In the genomic region with DNA sequence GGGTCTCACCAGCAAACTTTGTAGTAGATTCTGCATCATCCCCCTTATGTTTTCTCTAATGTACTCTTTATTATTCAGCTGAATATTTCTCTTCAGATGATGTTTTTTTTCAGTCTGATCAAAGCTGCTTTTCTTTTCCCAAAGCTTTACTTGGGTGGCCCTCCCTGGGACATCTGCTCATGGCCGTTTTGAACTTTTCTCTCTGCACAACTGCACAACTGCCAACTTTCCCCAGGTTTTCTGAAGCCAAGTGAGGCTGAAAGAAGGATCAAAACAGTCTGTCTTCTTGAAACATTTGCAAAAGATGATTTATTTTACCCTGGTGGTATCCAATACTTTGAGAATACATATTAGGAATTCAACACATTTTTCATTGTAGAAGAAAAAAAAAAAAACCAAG, we compare ENCODE assay signal across 25 cellular contexts. TPM values are rescaled to one million over a fixed set of nuclear protein-coding genes. Genes with fewer than 3 reads are reported as not detected.
A peak's percentile ranks its signal among the peaks of the same experiment; 100 is the strongest.
DNase-seq lines count a peak whose midpoint lies in the region; ATAC-seq and TF ChIP-seq lines count a peak whose summit lies in the region.
"Had no signal": no experiment of that assay in that cellular context is flagged by ENCODE, and none has a peak within 500 bp of the region (broad histone marks: within the 10 kb centered on the region; RNA-seq: fewer than 3 reads in every experiment).

No MANE protein-coding gene starts in this region.

- H3K4me3 Mint-ChIP-seq in CD8-positive, alpha-beta T cell: no peak overlapping the region
- H3K4me3 Mint-ChIP-seq: HFFc6 had no signal

- no peak for TF ChIP-seq CTCF in CD8-positive, alpha-beta T cell (IDR thresholded peaks at IDR 0.05)
- TF ChIP-seq CTCF in sigmoid colon (IDR thresholded peaks at IDR 0.05) (no peak), dorsolateral prefrontal cortex (IDR thresholded peaks at IDR 0.05 in 54 of 56, conservative IDR thresholded peaks at IDR 0.05 in 2 of 56; ENCODE audit: low read depth in 1 of 56, partially characterized antibody in 56 of 56) (no peak)

- H3K36me3 ChIP-seq in CD8-positive, alpha-beta T cell (ENCODE audit: insufficient read depth, low read length): no peaks in the 10 kb centered on the region
- H3K36me3 ChIP-seq in KOPT-K1 (ENCODE audit: insufficient read depth, low read length) (no peaks in the 10 kb centered on the region), sigmoid colon (no peaks in the 10 kb centered on the region)

- H3K4me1 ChIP-seq in CD8-positive, alpha-beta T cell (ENCODE audit: insufficient read depth, low read length): peaks cover 69% of the 10 kb centered on the region
- H3K4me1 ChIP-seq in sigmoid colon: peaks cover 0 to 8% (median 0%) of the 10 kb centered on the region in 4 donors
- H3K4me1 ChIP-seq: Caco-2 had no signal

- H3K27me3 Mint-ChIP-seq in CD8-positive, alpha-beta T cell (ENCODE audit: low read depth): no peaks in the 10 kb centered on the region
- H3K27me3 Mint-ChIP-seq: CD4-positive, alpha-beta T cell had no signal

- H3K27ac ChIP-seq in CD8-positive, alpha-beta T cell (ENCODE audit: low read depth, low read length): no peak overlapping the region
- peak overlapping the region; percentile 96 for H3K27ac ChIP-seq in KOPT-K1 (ENCODE audit: low read depth, low read length, poor library complexity, severe bottlenecking)
- H3K27ac ChIP-seq in sigmoid colon: no peak overlapping the region
- no peak overlapping the region for H3K27ac ChIP-seq in dorsolateral prefrontal cortex

- no peak for TF ChIP-seq POLR2A in sigmoid colon (IDR thresholded peaks at IDR 0.05)

- H3K36me3 Mint-ChIP-seq in CD8-positive, alpha-beta T cell: peaks cover 2% of the 10 kb centered on the region

- no peak for TF ChIP-seq EP300 in sigmoid colon (IDR thresholded peaks at IDR 0.05)

- POLR2A ChIA-PET in CD8-positive, alpha-beta T cell (lab: Charles Lee): interaction anchor here (0.6 to 1.8 kb wide), 3 partner anchors 15 to 62 kb away, joined by 3 to 9 read pairs (median 4); no protein-coding TSS in a partner anchor

- H3K27ac Mint-ChIP-seq in CD8-positive, alpha-beta T cell: peak overlapping the region; percentile 66
- H3K27ac Mint-ChIP-seq: CD4-positive, alpha-beta T cell; HFFc6 had no signal

- intact Hi-C loops in CD8-positive, alpha-beta T cell (cut with DNase I, micrococcal nuclease): loop anchor here (5.0 kb wide), 4 partner anchors 85 to 600 kb away; a partner anchor contains a TSS
- intact Hi-C loops in sigmoid colon (cut with DNase I) (no loop called here), dorsolateral prefrontal cortex (cut with DNase I) (no loop called here)

- CTCF ChIA-PET in CD8-positive, alpha-beta T cell (lab: Charles Lee): interaction anchor here (0.9 to 2.9 kb wide), 4 partner anchors 15 to 274 kb away, joined by 3 to 11 read pairs (median 6); no protein-coding TSS in a partner anchor

- 43 to 69% methylated on average over 1 of the region's 1 CpG for WGBS in sigmoid colon, 2 donors

- DNase-seq in CD8-positive, alpha-beta T cell: no peak
- DNase-seq in globus pallidus (ENCODE audit: low spot score) (peak; percentile 27), sigmoid colon (peak; percentile 52), A172 (ENCODE audit: low spot score) (no peak), dorsolateral prefrontal cortex (no peak)
- DNase-seq: Caco-2; CD4-positive, alpha-beta T cell; DMS 273 treated with DMSO at 0.1 percent for 48 hours; DMS79 treated with DMSO at 0.1 percent for 48 hours; H7; HFFc6; NCI-H1105 treated with DMSO at 0.1 percent for 48 hours; NCI-H2081; NCI-H2171; NCI-H345; NCI-H524; NCI-H82; SIG-M5; SK-N-SH had no signal

- H3K9me3 ChIP-seq in CD8-positive, alpha-beta T cell (ENCODE audit: low read length): peaks cover under 1% of the 10 kb centered on the region
- H3K9me3 ChIP-seq in KOPT-K1 (ENCODE audit: insufficient read depth, low read length, poor library complexity, severe bottlenecking) (peaks cover 27% of the 10 kb centered on the region), sigmoid colon (no peaks in the 10 kb centered on the region)
- H3K9me3 ChIP-seq: Caco-2, SK-N-SH had no signal

- no peaks in the 10 kb centered on the region for H3K27me3 ChIP-seq in CD8-positive, alpha-beta T cell (ENCODE audit: insufficient read depth, low read length)
- H3K27me3 ChIP-seq in sigmoid colon (no peaks in the 10 kb centered on the region), dorsolateral prefrontal cortex (no peaks in the 10 kb centered on the region)

- ATAC-seq in CD8-positive, alpha-beta T cell: no peak
- no peak for ATAC-seq in HG02973 (IDR thresholded peaks at IDR 0.05; ENCODE audit: unreplicated experiment)
- ATAC-seq: GM12878, HepG2, K562, Panc1 had no signal

- H3K4me3 ChIP-seq in CD8-positive, alpha-beta T cell (ENCODE audit: low read depth, low read length): no peak overlapping the region
- no peak overlapping the region for H3K4me3 ChIP-seq in sigmoid colon
- H3K4me3 ChIP-seq in dorsolateral prefrontal cortex: no peak overlapping the region
- H3K4me3 ChIP-seq: GM12878, K562 had no signal

- peaks cover 2% of the 10 kb centered on the region for H3K9me3 Mint-ChIP-seq in CD8-positive, alpha-beta T cell
- H3K9me3 Mint-ChIP-seq: CD4-positive, alpha-beta T cell; HFFc6 had no signal

- H3K4me1 Mint-ChIP-seq in CD8-positive, alpha-beta T cell (ENCODE audit: low read depth): peaks cover 78% of the 10 kb centered on the region

RNA-seq across cellular contexts. Expression of a gene that starts 43.0 kb away (rescaled TPM):
- total RNA-seq in CD8-positive, alpha-beta T cell: under 1 TPM in 1 of 2 experiments, not detected in 1; 0.19 TPM
- total RNA-seq in sigmoid colon (10 to 100 TPM in 3 of 4 donors, 1 to 10 TPM in 1; 8.1 to 32.7 (median 18.1) TPM), dorsolateral prefrontal cortex (10 to 100 TPM in 113 of 120 experiments, 1 to 10 TPM in 7; 8.4 to 31.4 (median 14.8) TPM)
- polyA plus RNA-seq in sigmoid colon: 1 to 10 TPM in 2 of 3 donors, under 1 TPM in 1; 0.92 to 1.8 (median 1.2) TPM
- not detected in 2 replicates for total RNA-seq in A172 (2014; rRNA removed; shearing (Covaris generic))
- total RNA-seq: HepG2, HFFc6 had no signal
- polyA plus RNA-seq: GM12878, HepG2, SK-N-SH had no signal

Comparison
In these comparisons a context has a peak if more than half of its experiments do, and no peak if none do; other contexts are left out.
1. DNase-seq: peak in globus pallidus (single experiment) and sigmoid colon (single experiment); none in CD8-positive, alpha-beta T cell (0 of 7), A172 (single experiment) and dorsolateral prefrontal cortex (0 of 10).
2. intact Hi-C loops: an anchor here in CD8-positive, alpha-beta T cell (5.0 kb wide); none called in sigmoid colon and dorsolateral prefrontal cortex.